6 cellular contexts compared by ENCODE assay signal in genomic region chr1:15389828-15390227, GRCh38. TPM values are rescaled to one million over a fixed set of nuclear protein-coding genes. Genes with fewer than 3 reads are reported as not detected.
"Had no signal": no experiment of that assay in that cellular context is flagged by ENCODE, and none has a peak within 500 bp of the region (broad histone marks: within the 10 kb centered on the region; RNA-seq: fewer than 3 reads in every experiment).

No MANE protein-coding gene starts in this region.

RNA-seq across cellular contexts. Expression of gene CTRC, which starts 48.4 kb away (rescaled TPM):
- total RNA-seq: OCI-LY7, PC-9, Right ventricle myocardium inferior, Right ventricle myocardium superior, SJSA1, SK-MEL-5 had no signal
